Comparison of ENCODE assay signal across 41 cellular contexts in the genomic region with DNA sequence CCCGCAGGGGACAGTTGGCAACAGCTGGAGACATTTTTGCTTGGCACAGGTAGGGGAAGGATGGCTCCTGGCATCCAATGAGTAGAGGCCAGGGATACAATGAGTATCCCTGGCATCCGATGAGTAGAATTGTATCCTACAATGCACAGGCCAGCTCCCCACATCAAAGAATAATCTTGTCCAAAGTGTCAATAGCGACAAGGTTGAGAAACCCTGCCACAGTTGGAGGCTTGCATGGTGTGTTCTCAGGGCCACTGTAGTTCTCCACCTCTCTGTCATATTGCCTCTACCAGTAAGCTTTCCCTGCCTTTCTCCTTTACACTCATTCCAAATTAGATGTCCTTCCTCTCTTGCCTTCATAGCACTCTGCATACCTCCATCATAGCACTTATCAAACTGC.
"Had no signal": no experiment of that assay in that cellular context is flagged by ENCODE, and none has a peak within 500 bp of the region (broad histone marks: within the 10 kb centered on the region; RNA-seq: fewer than 3 reads in every experiment).

No MANE protein-coding gene starts in this region.

- H3K27ac Mint-ChIP-seq: activated naive CD4-positive, alpha-beta T cell treated with anti-CD3 and anti-CD28 coated beads for 36 hours; activated naive CD4-positive, alpha-beta T cell treated with anti-CD3 and anti-CD28 coated beads, Interleukin-2, amount 10 ng/mL, durations not matched to agents 7 days and 5 days; activated naive CD4-positive, alpha-beta T cell treated with anti-CD3 and anti-CD28 coated beads, Interleukin-2, amount 50 U/mL, for 24 hours; activated naive CD4-positive, alpha-beta T cell treated with anti-CD3 and anti-CD28 coated beads, Interleukin-2, amount 50 U/mL, for 72 hours; activated naive CD8-positive, alpha-beta T cell; activated naive CD8-positive, alpha-beta T cell treated with anti-CD3 and anti-CD28 coated beads for 36 hours; activated naive CD8-positive, alpha-beta T cell treated with anti-CD3 and anti-CD28 coated beads, Interleukin-2, amount 10 ng/mL, durations not matched to agents 7 days and 5 days; activated naive CD8-positive, alpha-beta T cell treated with anti-CD3 and anti-CD28 coated beads, Interleukin-2, amount 50 U/mL, for 24 hours; activated T-cell treated with anti-CD3 and anti-CD28 coated beads, Interleukin-2, amount 50 U/mL, for 24 hours; activated T-cell treated with anti-CD3 and anti-CD28 coated beads, Interleukin-2, amount 50 U/mL, for 72 hours; activated T-helper 1 cell treated with anti-CD3 and anti-CD28 coated beads, Interleukin-12 subunit alpha, Interleukin-12 subunit beta, Interleukin-2, Interleukin-4 antibody, amounts not matched to agents 30 ng/mL and 10 ng/mL and 1 ng/mL, durations not matched to agents 14 hours and 24 hours and 36 hours; activated T-helper 17 cell treated with anti-CD3 and anti-CD28 coated beads, Interleukin-2, amount 50 U/mL, for 72 hours; activated T-helper 2 cell treated with anti-CD3 and anti-CD28 coated beads, Interferon-gamma antibody, Interleukin-2, Interleukin-4, amounts not matched to agents 10 μg/mL and 5 μg/mL and 100 μg/mL, durations not matched to agents 14 hours and 24 hours and 36 hours; brain had no signal

- H3K4me1 ChIP-seq: adrenal gland, ascending aorta, body of pancreas, breast epithelium had no signal

- H3K36me3 Mint-ChIP-seq: activated naive CD4-positive, alpha-beta T cell treated with anti-CD3 and anti-CD28 coated beads, Interleukin-2, amount 10 ng/mL, durations not matched to agents 7 days and 5 days; activated naive CD4-positive, alpha-beta T cell treated with anti-CD3 and anti-CD28 coated beads, Interleukin-2, amount 50 U/mL, for 24 hours; activated naive CD8-positive, alpha-beta T cell treated with anti-CD3 and anti-CD28 coated beads for 36 hours; activated naive CD8-positive, alpha-beta T cell treated with anti-CD3 and anti-CD28 coated beads, Interleukin-2, amount 10 ng/mL, durations not matched to agents 7 days and 5 days; brain had no signal

- H3K4me3 Mint-ChIP-seq: activated naive CD4-positive, alpha-beta T cell treated with anti-CD3 and anti-CD28 coated beads for 36 hours; activated naive CD4-positive, alpha-beta T cell treated with anti-CD3 and anti-CD28 coated beads, Interleukin-2, amount 10 ng/mL, durations not matched to agents 7 days and 5 days; activated naive CD4-positive, alpha-beta T cell treated with anti-CD3 and anti-CD28 coated beads, Interleukin-2, amount 50 U/mL, for 24 hours; activated naive CD8-positive, alpha-beta T cell; activated naive CD8-positive, alpha-beta T cell treated with anti-CD3 and anti-CD28 coated beads for 36 hours; activated naive CD8-positive, alpha-beta T cell treated with anti-CD3 and anti-CD28 coated beads, Interleukin-2, amount 10 ng/mL, durations not matched to agents 7 days and 5 days; activated naive CD8-positive, alpha-beta T cell treated with anti-CD3 and anti-CD28 coated beads, Interleukin-2, amount 50 U/mL, for 24 hours; activated T-cell treated with anti-CD3 and anti-CD28 coated beads, Interleukin-2, amount 50 U/mL, for 24 hours; activated T-cell treated with anti-CD3 and anti-CD28 coated beads, Interleukin-2, amount 50 U/mL, for 4 hours; activated T-cell treated with anti-CD3 and anti-CD28 coated beads, Interleukin-2, amount 50 U/mL, for 72 hours; activated T-helper 1 cell treated with anti-CD3 and anti-CD28 coated beads, Interleukin-12 subunit alpha, Interleukin-12 subunit beta, Interleukin-2, Interleukin-4 antibody, amounts not matched to agents 30 ng/mL and 10 ng/mL and 1 ng/mL, durations not matched to agents 14 hours and 24 hours and 36 hours; activated T-helper 17 cell treated with anti-CD3 and anti-CD28 coated beads, Interleukin-2, amount 50 U/mL, for 72 hours; brain; central memory CD8-positive, alpha-beta T cell had no signal

- H3K27ac ChIP-seq: adrenal gland, ascending aorta, body of pancreas, brain microvascular endothelial cell, breast epithelium, cardiac muscle cell had no signal

- FAIRE-seq: astrocyte, bronchial epithelial cell had no signal

- H3K9me3 ChIP-seq: adrenal gland, ascending aorta, body of pancreas, breast epithelium had no signal

- ATAC-seq: activated naive CD4-positive, alpha-beta T cell treated with anti-CD3 and anti-CD28 coated beads, Interleukin-2, amount 50 U/mL, for 72 hours; activated naive CD8-positive, alpha-beta T cell treated with anti-CD3 and anti-CD28 coated beads, Interleukin-2, amount 50 U/mL, for 24 hours; activated T-cell treated with anti-CD3 and anti-CD28 coated beads, Interleukin-2, amount 50 U/mL, for 4 hours; activated T-cell treated with anti-CD3 and anti-CD28 coated beads, Interleukin-2, amount 50 U/mL, for 72 hours; activated T-helper 17 cell treated with anti-CD3 and anti-CD28 coated beads, Interleukin-2, amount 50 U/mL, for 72 hours; body of pancreas had no signal

- H3K27me3 ChIP-seq: adrenal gland, ascending aorta, body of pancreas, brain microvascular endothelial cell, breast epithelium, cardiac muscle cell had no signal

- H3K4me1 Mint-ChIP-seq: activated naive CD4-positive, alpha-beta T cell treated with anti-CD3 and anti-CD28 coated beads, Interleukin-2, amount 10 ng/mL, durations not matched to agents 7 days and 5 days; activated naive CD4-positive, alpha-beta T cell treated with anti-CD3 and anti-CD28 coated beads, Interleukin-2, amount 50 U/mL, for 24 hours; activated naive CD8-positive, alpha-beta T cell treated with anti-CD3 and anti-CD28 coated beads for 36 hours; activated naive CD8-positive, alpha-beta T cell treated with anti-CD3 and anti-CD28 coated beads, Interleukin-2, amount 10 ng/mL, durations not matched to agents 7 days and 5 days; activated T-helper 17 cell treated with anti-CD3 and anti-CD28 coated beads, Interleukin-2, amount 50 U/mL, for 72 hours; brain; central memory CD8-positive, alpha-beta T cell had no signal

- H3K36me3 ChIP-seq: adrenal gland, ascending aorta, brain microvascular endothelial cell, breast epithelium, cardiac muscle cell had no signal

- H3K4me3 ChIP-seq: adrenal gland, ascending aorta, body of pancreas, breast epithelium, cardiac muscle cell had no signal

- DNase-seq: activated effector memory CD4-positive, alpha-beta T cell treated with anti-CD3 and anti-CD28 coated beads, Interleukin-2, amount 50 U/mL, for 16 hours; activated effector memory CD4-positive, alpha-beta T cell treated with Interleukin-2 at 50 U/mL for 16 hours; activated gamma-delta T cell; activated gamma-delta T cell treated with Interleukin-2 at 50 U/mL for 16 hours; activated naive CD4-positive, alpha-beta T cell; activated naive CD4-positive, alpha-beta T cell treated with anti-CD3 and anti-CD28 coated beads for 36 hours; activated naive CD4-positive, alpha-beta T cell treated with anti-CD3 and anti-CD28 coated beads, Interleukin-2, amount 10 ng/mL, durations not matched to agents 7 days and 5 days; activated naive CD4-positive, alpha-beta T cell treated with anti-CD3 and anti-CD28 coated beads, Interleukin-2, amount 50 U/mL, for 16 hours; activated naive CD4-positive, alpha-beta T cell treated with Interleukin-2 at 50 U/mL for 16 hours; activated naive CD8-positive, alpha-beta T cell treated with anti-CD3 and anti-CD28 coated beads for 36 hours; activated naive CD8-positive, alpha-beta T cell treated with anti-CD3 and anti-CD28 coated beads, Interleukin-2, amount 10 ng/mL, durations not matched to agents 7 days and 5 days; activated naive CD8-positive, alpha-beta T cell treated with anti-CD3 and anti-CD28 coated beads, Interleukin-2, amount 50 U/mL, for 24 hours; activated T-cell treated with anti-CD3 and anti-CD28 coated beads for 4 hours; activated T-cell treated with anti-CD3 and anti-CD28 coated beads, Interleukin-2, amount 50 U/mL, for 1 hour; activated T-cell treated with anti-CD3 and anti-CD28 coated beads, Interleukin-2, amount 50 U/mL, for 24 hours; activated T-cell treated with anti-CD3 and anti-CD28 coated beads, Interleukin-2, amount 50 U/mL, for 4 hours; activated T-cell treated with anti-CD3 and anti-CD28 coated beads, Interleukin-2, amount 50 U/mL, for 48 hours; activated T-cell treated with anti-CD3 and anti-CD28 coated beads, Interleukin-2, amount 50 U/mL, for 72 hours; adrenal gland; amniotic stem cell; amygdala; anterior cingulate cortex; aorta; body of pancreas; brain microvascular endothelial cell; caudate nucleus; central memory CD4-positive, alpha-beta T cell; cerebellar nuclear complex had no signal

- H3K27me3 Mint-ChIP-seq: activated naive CD8-positive, alpha-beta T cell treated with anti-CD3 and anti-CD28 coated beads, Interleukin-2, amount 10 ng/mL, durations not matched to agents 7 days and 5 days; activated T-cell treated with anti-CD3 and anti-CD28 coated beads, Interleukin-2, amount 50 U/mL, for 24 hours; central memory CD8-positive, alpha-beta T cell had no signal
